8 cellular contexts compared by ENCODE assay signal in genomic region chr19:51338563-51339312, GRCh38. TPM values are rescaled to one million over a fixed set of nuclear protein-coding genes. Genes with fewer than 3 reads are reported as not detected.
DNase-seq lines count a peak whose midpoint lies in the region; ATAC-seq and TF ChIP-seq lines count a peak whose summit lies in the region.

No MANE protein-coding gene starts in this region.

- TF ChIP-seq CTCF in 22Rv1 (IDR thresholded peaks at IDR 0.05) (peak; percentile 96), GM13977 (IDR thresholded peaks at IDR 0.05; ENCODE audit: extremely low read depth, insufficient read depth, missing control alignments) (peak; percentile 92)
- peak; percentile 93 for TF ChIP-seq CTCF in activated CD8-positive, alpha-beta T cell treated with anti-CD3 and anti-CD28 coated beads for 36 hours (IDR thresholded peaks at IDR 0.05)

- POLR2A ChIA-PET in activated CD8-positive, alpha-beta T cell treated with anti-CD3 and anti-CD28 coated beads for 36 hours (lab: Charles Lee): interaction anchor here (0.8 to 0.9 kb wide), 2 partner anchors 16 to 102 kb away, joined by 3 read pairs; no protein-coding TSS in a partner anchor

- peaks cover 1% of the 10 kb centered on the region for H3K27me3 Mint-ChIP-seq in activated CD8-positive, alpha-beta T cell treated with anti-CD3 and anti-CD28 coated beads for 36 hours

- peak overlapping the region; percentile 77 for H3K4me3 Mint-ChIP-seq in activated CD8-positive, alpha-beta T cell treated with anti-CD3 and anti-CD28 coated beads for 36 hours

- DNase-seq in GM13977 (ENCODE audit: low spot score): peak; percentile 94
- DNase-seq in NCI-H748 treated with DMSO at 0.1 percent for 48 hours (lab: John Stamatoyannopoulos, UW): peak; percentile 63
- DNase-seq in activated CD8-positive, alpha-beta T cell treated with anti-CD3 and anti-CD28 coated beads for 36 hours: peak; percentile 95
- DNase-seq in effector CD4-positive, alpha-beta T cell: peak; percentile 78
- DNase-seq in lung microvascular endothelial cell (ENCODE audit: low read depth in 2 of 2): peak; percentile 74 to 86
- DNase-seq in stimulated activated CD4-positive, alpha-beta T cell treated with anti-CD3 and anti-CD28 coated beads, TNF-alpha, amount 100 ng/mL, for 24 hours (ENCODE audit: low read depth in 3 of 3): peak; percentile 75 to 89 (median 75)

- no peaks in the 10 kb centered on the region for H3K36me3 Mint-ChIP-seq in activated CD8-positive, alpha-beta T cell treated with anti-CD3 and anti-CD28 coated beads for 36 hours (ENCODE audit: low read depth)

- peaks cover 13% of the 10 kb centered on the region for H3K4me1 Mint-ChIP-seq in activated CD8-positive, alpha-beta T cell treated with anti-CD3 and anti-CD28 coated beads for 36 hours (ENCODE audit: low read depth)

- H3K9me3 Mint-ChIP-seq in activated CD8-positive, alpha-beta T cell treated with anti-CD3 and anti-CD28 coated beads for 36 hours: no peaks in the 10 kb centered on the region

- peak overlapping the region; percentile 86 for H3K27ac ChIP-seq in 22Rv1

- CTCF ChIA-PET in activated CD8-positive, alpha-beta T cell treated with anti-CD3 and anti-CD28 coated beads for 36 hours (lab: Charles Lee): interaction anchor here (0.6 to 3.2 kb wide), 23 partner anchors 11 to 323 kb away, joined by 3 to 23 read pairs (median 4); partner anchors contain the start of genes C19orf84 and ETFB

- peak overlapping the region; percentile 82 for H3K27ac Mint-ChIP-seq in activated CD8-positive, alpha-beta T cell treated with anti-CD3 and anti-CD28 coated beads for 36 hours

- intact Hi-C loops in activated CD8-positive, alpha-beta T cell treated with anti-CD3 and anti-CD28 coated beads for 36 hours (cut with micrococcal nuclease): loop anchor here (10.0 kb wide), 1 partner anchor 86 kb away; no protein-coding TSS in a partner anchor

- in situ Hi-C loops in GM13977 (cut with MboI; ENCODE audit: low pct_unique_long_range_greater_than_20kb, low sequenced_read_pairs, unreplicated experiment): loop anchor here (10.0 to 25.0 kb wide), 2 partner anchors 96 to 324 kb away; no protein-coding TSS in a partner anchor

- peak; percentile 64 for ATAC-seq in HG02981 (IDR thresholded peaks at IDR 0.05; ENCODE audit: unreplicated experiment)
- peak; percentile 74 for ATAC-seq in activated CD8-positive, alpha-beta T cell treated with anti-CD3 and anti-CD28 coated beads for 36 hours

RNA-seq across cellular contexts. Expression of gene VSIG10L, which starts 3.2 kb away (rescaled TPM):
- 1 to 10 TPM; 3.6 to 3.7 TPM for total RNA-seq in activated CD8-positive, alpha-beta T cell treated with anti-CD3 and anti-CD28 coated beads for 36 hours
- under 0.01 TPM in 2 replicates for total RNA-seq in lung microvascular endothelial cell

RNA-seq across cellular contexts. Expression of gene IGLON5, which starts 27.3 kb away (rescaled TPM):
- under 1 TPM; 0.16 to 0.23 TPM for total RNA-seq in activated CD8-positive, alpha-beta T cell treated with anti-CD3 and anti-CD28 coated beads for 36 hours
- total RNA-seq in lung microvascular endothelial cell: not detected in 2 replicates

RNA-seq across cellular contexts. Expression of gene ETFB, which starts 27.4 kb away (rescaled TPM):
- total RNA-seq in activated CD8-positive, alpha-beta T cell treated with anti-CD3 and anti-CD28 coated beads for 36 hours: 100 to 1,000 TPM; 151 to 162 TPM
- 71.7 and 82.9 TPM in 2 replicates for total RNA-seq in lung microvascular endothelial cell

RNA-seq across cellular contexts. Expression of gene CLDND2, which starts 30.1 kb away (rescaled TPM):
- 1 to 10 TPM; 5.0 to 5.4 TPM for total RNA-seq in activated CD8-positive, alpha-beta T cell treated with anti-CD3 and anti-CD28 coated beads for 36 hours
- not detected in 2 replicates for total RNA-seq in lung microvascular endothelial cell

RNA-seq across cellular contexts. Expression of gene NKG7, which starts 33.7 kb away (rescaled TPM):
- 100 to 1,000 TPM; 258 to 283 TPM for total RNA-seq in activated CD8-positive, alpha-beta T cell treated with anti-CD3 and anti-CD28 coated beads for 36 hours
- total RNA-seq in lung microvascular endothelial cell: not detected in 2 replicates

Comparison
In these comparisons a context has a peak if more than half of its experiments do, and no peak if none do; other contexts are left out.
1. Peak in every context shown above with its lines: DNase-seq, ATAC-seq and H3K27ac ChIP-seq.